In genomic region chr16:87006789-87007745, GRCh38 we compare ENCODE assay signal across 2 cellular contexts.
TF ChIP-seq lines count a peak whose summit lies in the region.

No MANE protein-coding gene starts in this region.

TF ChIP-seq in SK-N-SH, 30 proteins besides CTCF, POLR2A, EP300 and RAD21 (continued from another document):
- TF ChIP-seq RCOR1 (IDR thresholded peaks at IDR 0.05; ENCODE audit: low read length) = no peak
- TF ChIP-seq NRF1 (IDR thresholded peaks at IDR 0.05; ENCODE audit: low read depth, low read length) = no peak
- no peak for TF ChIP-seq MEF2A (IDR thresholded peaks at IDR 0.05; ENCODE audit: borderline replicate concordance, low read depth)
- TF ChIP-seq RFX5 (IDR thresholded peaks at IDR 0.05; ENCODE audit: low read length) = no peak
- no peak for TF ChIP-seq JUND (IDR thresholded peaks at IDR 0.05)
- TF ChIP-seq PBX3 (IDR thresholded peaks at IDR 0.05) = no peak
- TF ChIP-seq FOXM1 (IDR thresholded peaks at IDR 0.05; ENCODE audit: low read depth) = no peak
- TF ChIP-seq FOSL2 (IDR thresholded peaks at IDR 0.05; ENCODE audit: borderline replicate concordance, low read depth) = no peak
- TF ChIP-seq EZH2phosphoT487 (IDR thresholded peaks at IDR 0.05; ENCODE audit: borderline replicate concordance, low read depth) = no peak
- TF ChIP-seq MAX (IDR thresholded peaks at IDR 0.05; ENCODE audit: low read depth) = no peak
- TF ChIP-seq SMC3 (IDR thresholded peaks at IDR 0.05; ENCODE audit: low read depth, low read length) = no peak
- TF ChIP-seq TEAD4 (IDR thresholded peaks at IDR 0.05; ENCODE audit: borderline replicate concordance, insufficient read depth) = no peak
- no peak for TF ChIP-seq GATA2 (CRISPR knock-in tag; IDR thresholded peaks at IDR 0.05)

TF ChIP-seq in SK-N-SH treated with all-trans-retinoic acid at 6 μM for 48 hours, 23 proteins besides CTCF, POLR2A, EP300 and RAD21 (continued from another document):
- TF ChIP-seq ZNF70 (CRISPR knock-in tag; IDR thresholded peaks at IDR 0.05) (no peak), ESRRG (CRISPR knock-in tag; IDR thresholded peaks at IDR 0.05) (no peak), TOX (CRISPR knock-in tag; IDR thresholded peaks at IDR 0.05; ENCODE audit: borderline replicate concordance) (no peak), CSRNP3 (CRISPR knock-in tag; IDR thresholded peaks at IDR 0.05) (no peak), ZC3H10 (CRISPR knock-in tag; IDR thresholded peaks at IDR 0.05) (no peak), ZNF565 (CRISPR knock-in tag; conservative IDR thresholded peaks at IDR 0.05; ENCODE audit: low read depth) (no peak), OSR1 (CRISPR knock-in tag; IDR thresholded peaks at IDR 0.05) (no peak)
